In the genomic region with DNA sequence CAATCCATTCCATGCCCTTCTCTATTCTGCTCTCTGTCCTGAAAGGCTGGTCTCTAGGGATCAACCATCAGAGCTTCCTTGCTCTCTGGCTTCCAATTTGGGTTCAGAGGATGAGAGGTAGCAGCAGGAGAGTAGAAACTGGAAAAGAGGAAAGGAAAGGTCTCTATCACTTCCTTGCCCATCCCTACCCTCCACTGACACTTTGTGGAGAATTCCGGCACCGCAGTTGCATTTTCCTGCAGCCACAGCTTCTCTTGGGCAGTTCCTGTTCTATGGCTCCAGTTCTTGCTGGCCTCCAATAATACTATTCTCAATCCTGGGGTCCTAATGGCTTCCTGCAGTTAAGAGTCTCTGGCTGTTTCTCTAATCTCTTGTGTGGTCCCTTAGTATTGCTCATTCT, we compare ENCODE assay signal across 10 cellular contexts. TPM values are rescaled to one million over a fixed set of nuclear protein-coding genes. Genes with fewer than 3 reads are reported as not detected.
A peak's percentile ranks its signal among the peaks of the same experiment; 100 is the strongest.
DNase-seq lines count a peak whose midpoint lies in the region; ATAC-seq, FAIRE-seq and TF ChIP-seq lines count a peak whose summit lies in the region.
"Had no signal": no experiment of that assay in that cellular context is flagged by ENCODE, and none has a peak within 500 bp of the region (broad histone marks: within the 10 kb centered on the region; RNA-seq: fewer than 3 reads in every experiment).

No MANE protein-coding gene starts in this region.

- H3K27ac ChIP-seq in HCT116 (ENCODE audit: low read depth, low read length): no peak overlapping the region
- no peak overlapping the region for H3K27ac ChIP-seq in kidney (ENCODE audit: low read depth in 2 of 2, low read length in 2 of 2)

- 0 out of 2 replicates have a peak, but pooled peaks have one; percentile 36 for ATAC-seq in HCT116
- no peak for ATAC-seq in HG02852 (IDR thresholded peaks at IDR 0.05; ENCODE audit: unreplicated experiment)

- intact Hi-C loops in HCT116 (cut with micrococcal nuclease) (no loop called here), kidney (cut with DNase I) (no loop called here)

- H3K27me3 ChIP-seq in HCT116 (ENCODE audit: insufficient read depth, low read length): no peaks in the 10 kb centered on the region

- no peak overlapping the region for H3K4me2 ChIP-seq in HCT116 (ENCODE audit: low read length)

- TF ChIP-seq CTCF in AG09309 (IDR thresholded peaks at IDR 0.05; ENCODE audit: control insufficient read depth, insufficient read depth, low read depth, low read length, missing control alignments): peak; percentile 67
- TF ChIP-seq CTCF in HCT116 (IDR thresholded peaks at IDR 0.05 in 2 of 3, conservative IDR thresholded peaks at IDR 0.05 in 1 of 3; ENCODE audit: borderline replicate concordance in 1 of 3, insufficient read depth in 1 of 3, low read depth in 2 of 3, low read length in 2 of 3): peak; percentile 12 to 39 (median 18); a peak in 2 of 6 replicates
- peak; percentile 39 to 48 for TF ChIP-seq CTCF in brain (conservative IDR thresholded peaks at IDR 0.05)
- TF ChIP-seq CTCF in kidney (IDR thresholded peaks at IDR 0.05; ENCODE audit: borderline replicate concordance, extremely low read depth, insufficient read depth): no peak

- no peaks in the 10 kb centered on the region for H3K36me3 Mint-ChIP-seq in brain

- H3K9me3 ChIP-seq in HCT116 (ENCODE audit: control insufficient read depth in 1 of 2, insufficient read depth in 1 of 2, low read depth in 1 of 2, low read length in 2 of 2): no peaks in the 10 kb centered on the region
- no peaks in the 10 kb centered on the region for H3K9me3 ChIP-seq in kidney (ENCODE audit: control insufficient read depth in 1 of 2, low read length in 2 of 2)

- no peak overlapping the region for H3K4me3 ChIP-seq in AG09309 (ENCODE audit: control insufficient read depth, low read depth, low read length)
- H3K4me3 ChIP-seq in HCT116 (replicated peaks in 1 of 2; ENCODE audit: low read depth in 1 of 2, low read length in 2 of 2): no peak overlapping the region
- no peak overlapping the region for H3K4me3 ChIP-seq in kidney (ENCODE audit: low read length in 2 of 2)

- peaks cover 10% of the 10 kb centered on the region for H3K27me3 Mint-ChIP-seq in brain

- no peaks in the 10 kb centered on the region for H3K9me2 ChIP-seq in HCT116 (ENCODE audit: insufficient read depth)

- no peaks in the 10 kb centered on the region for H4K20me1 ChIP-seq in HCT116 (ENCODE audit: insufficient read depth)

- H3K79me2 ChIP-seq in HCT116 (ENCODE audit: insufficient read depth, low read length): no peaks in the 10 kb centered on the region

- no peak for FAIRE-seq in kidney (lab: Jason Lieb, UNC)

- no peaks in the 10 kb centered on the region for H3K4me1 Mint-ChIP-seq in brain

- POLR2A ChIA-PET in HCT116 (lab: Charles Lee): no interaction called here

- BruUV-seq in HCT116 (replicated peaks; lab: Mats Ljungman, UMichigan): no TSS peak

- RAD21 ChIA-PET in HCT116 (lab: Charles Lee; ENCODE audit: low non-redundant PET in 1 of 2, low total read pairs in 2 of 2, uncharacterized antibody in 2 of 2, unreplicated experiment in 2 of 2): no interaction called here

- H3K9ac ChIP-seq in HCT116 (ENCODE audit: low read length) (no peak overlapping the region), kidney (ENCODE audit: low read length in 2 of 2) (no peak overlapping the region)

- no peak for TF ChIP-seq POLR2A in HCT116 (IDR thresholded peaks at IDR 0.05; ENCODE audit: borderline replicate concordance, extremely low read depth, insufficient read depth, insufficient read length)

- H3K36me3 ChIP-seq in HCT116 (ENCODE audit: control insufficient read depth in 1 of 2, insufficient read depth in 2 of 2, low read length in 2 of 2) (no peaks in the 10 kb centered on the region), kidney (ENCODE audit: control insufficient read depth in 1 of 2, insufficient read depth in 2 of 2, low read length in 2 of 2) (no peaks in the 10 kb centered on the region)

- no peak overlapping the region for H3K4me3 Mint-ChIP-seq in brain
- H3K4me3 Mint-ChIP-seq: T-helper 1 cell treated with Interleukin-12 subunit alpha and Interleukin-12 subunit beta and Interleukin-4 antibody, amounts not matched to agents 30 μg/mL and 1 μg/mL, for 36 hours had no signal

- H3K4me1 ChIP-seq in HCT116 (ENCODE audit: control insufficient read depth in 1 of 2, insufficient read depth in 2 of 2, low read length in 2 of 2): no peaks in the 10 kb centered on the region
- H3K4me1 ChIP-seq in kidney (ENCODE audit: control insufficient read depth in 1 of 2, insufficient read depth in 1 of 2, low read depth in 1 of 2, low read length in 2 of 2): no peaks in the 10 kb centered on the region

- H3K9me3 Mint-ChIP-seq in brain: no peaks in the 10 kb centered on the region

- peak overlapping the region in 1 of 5 experiments; percentile 32 for H3K27ac Mint-ChIP-seq in brain
- H3K27ac Mint-ChIP-seq: T-helper 1 cell treated with Interleukin-12 subunit alpha and Interleukin-12 subunit beta and Interleukin-4 antibody, amounts not matched to agents 30 μg/mL and 1 μg/mL, for 36 hours had no signal

- TF ChIP-seq RAD21 in HCT116 (IDR thresholded peaks at IDR 0.05; ENCODE audit: low read depth): peak; percentile 55; the same call in 1 of the 2 replicates

- DNase-seq in AG09309 (ENCODE audit: low read depth) (no peak), HCT116 (ENCODE audit: low read depth, low spot score) (no peak), islet precursor cell (peak; percentile 64), kidney (no peak)
- DNase-seq in activated CD4-positive, CD25-positive, alpha-beta regulatory T cell treated with anti-CD3 and anti-CD28 coated beads, Interleukin-2, amount 50 U/mL, for 72 hours: no peak
- no peak for DNase-seq in effector CD8-positive, alpha-beta T cell (lab: John Stamatoyannopoulos, UW)
- DNase-seq: aorta had no signal

- H2AFZ ChIP-seq in HCT116 (ENCODE audit: low read depth, low read length, poor library complexity, severe bottlenecking): no peak overlapping the region

- CTCF ChIA-PET in HCT116 (lab: Charles Lee): interaction anchor here (0.7 to 1.8 kb wide), 5 partner anchors 16 to 237 kb away, joined by 3 to 11 read pairs (median 4); no protein-coding TSS in a partner anchor

TF ChIP-seq in HCT116, 20 proteins besides CTCF, POLR2A, EP300 and RAD21:
- TF ChIP-seq TCF7L2 (IDR thresholded peaks at IDR 0.05; ENCODE audit: borderline replicate concordance, extremely low read depth, insufficient read depth, insufficient read length) (no peak), ZBTB33 (IDR thresholded peaks at IDR 0.05; ENCODE audit: extremely low read depth, insufficient replicate concordance, low read length) (no peak), YY1 (IDR thresholded peaks at IDR 0.05; ENCODE audit: extremely low read depth, insufficient replicate concordance, low read depth, low read length) (no peak), CEBPB (IDR thresholded peaks at IDR 0.05; ENCODE audit: low read depth) (no peak), JUND (IDR thresholded peaks at IDR 0.05) (no peak), FOSL1 (IDR thresholded peaks at IDR 0.05; ENCODE audit: low read depth) (no peak), EZH2 (IDR thresholded peaks at IDR 0.05) (no peak), EGR1 (IDR thresholded peaks at IDR 0.05; ENCODE audit: low read depth) (no peak)
- TF ChIP-seq, protein P1, sequence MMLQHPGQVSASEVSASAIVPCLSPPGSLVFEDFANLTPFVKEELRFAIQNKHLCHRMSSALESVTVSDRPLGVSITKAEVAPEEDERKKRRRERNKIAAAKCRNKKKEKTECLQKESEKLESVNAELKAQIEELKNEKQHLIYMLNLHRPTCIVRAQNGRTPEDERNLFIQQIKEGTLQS (IDR thresholded peaks at IDR 0.05): no peak
- TF ChIP-seq, protein P2, sequence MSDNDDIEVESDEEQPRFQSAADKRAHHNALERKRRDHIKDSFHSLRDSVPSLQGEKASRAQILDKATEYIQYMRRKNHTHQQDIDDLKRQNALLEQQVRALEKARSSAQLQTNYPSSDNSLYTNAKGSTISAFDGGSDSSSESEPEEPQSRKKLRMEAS (IDR thresholded peaks at IDR 0.05): no peak

RNA-seq across cellular contexts. Expression of gene IMPACT, which starts 13.3 kb away (rescaled TPM):
- 46.4 TPM for total RNA-seq in HCT116 (2021; ENCODE audit: unreplicated experiment)
- polyA plus RNA-seq in HCT116 (2012): 13.5 and 19.1 TPM in 2 replicates
- polyA plus RNA-seq in brain (ENCODE audit: insufficient read depth, low read depth, low replicate concordance): 11.0 TPM
- total RNA-seq in kidney: 38.0 TPM
- polyA plus RNA-seq in kidney (ENCODE audit: insufficient read depth, low read depth, low replicate concordance): 21.7 TPM

RNA-seq across cellular contexts. Expression of gene OSBPL1A, which starts 15.5 kb away (rescaled TPM):
- total RNA-seq in HCT116 (2021; ENCODE audit: unreplicated experiment) (18.9 TPM), kidney (40.3 TPM)
- 12.8 and 15.1 TPM in 2 replicates for polyA plus RNA-seq in HCT116 (2012)
- polyA plus RNA-seq in brain (ENCODE audit: insufficient read depth, low read depth, low replicate concordance) (47.2 TPM), kidney (ENCODE audit: insufficient read depth, low read depth, low replicate concordance) (27.0 TPM)

RNA-seq across cellular contexts. Expression of gene HRH4, which starts 47.3 kb away (rescaled TPM):
- not detected for total RNA-seq in HCT116 (2021; ENCODE audit: unreplicated experiment)
- not detected in 2 replicates for polyA plus RNA-seq in HCT116 (2012)
- polyA plus RNA-seq in brain (ENCODE audit: insufficient read depth, low read depth, low replicate concordance): not detected
- not detected for total RNA-seq in kidney
- polyA plus RNA-seq in kidney (ENCODE audit: insufficient read depth, low read depth, low replicate concordance): not detected
